In genomic region chr6:15779726-15780125, GRCh38 we compare ENCODE assay signal across 1 cellular context.
TF ChIP-seq lines count a peak whose summit lies in the region.

No MANE protein-coding gene starts in this region.

TF ChIP-seq in GM12878, 131 proteins besides CTCF, POLR2A, EP300 and RAD21 (continued from another document):
- TF ChIP-seq ZNF592 (IDR thresholded peaks at IDR 0.05) (no peak), HDAC2 (IDR thresholded peaks at IDR 0.05) (no peak), MYB (IDR thresholded peaks at IDR 0.05; ENCODE audit: borderline replicate concordance, low read depth, low read length) (no peak), PKNOX1 (IDR thresholded peaks at IDR 0.05) (0 out of 2 replicates have a peak, but pooled peaks have one; percentile 37)
